8 cellular contexts compared by ENCODE assay signal in the genomic region with DNA sequence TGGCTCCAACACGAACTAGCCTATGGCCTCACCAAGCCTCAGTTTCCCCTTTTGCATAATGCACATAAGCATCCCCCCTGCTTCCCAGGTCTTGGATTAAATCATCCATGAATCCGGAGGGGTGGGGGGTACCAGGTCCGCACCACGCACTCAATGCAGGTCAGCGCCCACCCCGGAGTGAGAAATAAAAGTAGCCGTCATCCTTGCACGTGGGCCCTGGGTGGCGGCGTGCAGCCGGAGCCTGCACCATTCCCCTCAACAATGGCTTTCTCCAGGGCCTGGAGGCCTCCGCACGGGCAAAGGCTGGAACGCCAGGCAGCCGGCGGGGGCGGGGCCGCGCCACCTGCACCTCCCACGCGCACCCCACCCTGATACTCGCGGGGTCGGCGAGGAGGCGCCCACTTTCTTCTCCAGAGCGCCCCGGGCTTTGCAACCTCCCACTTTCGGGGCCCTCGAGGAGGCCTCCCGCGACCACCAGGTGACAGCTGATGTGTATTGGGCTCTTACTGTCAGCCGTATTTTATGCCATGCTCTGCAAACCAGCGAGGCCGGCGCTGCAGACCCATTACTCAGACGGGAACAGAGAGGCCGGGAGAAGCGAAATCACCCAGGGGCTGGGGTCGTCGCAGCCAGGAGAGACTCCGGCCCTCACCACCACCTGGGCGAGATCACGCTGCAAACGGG. TPM values are rescaled to one million over a fixed set of nuclear protein-coding genes. Genes with fewer than 3 reads are reported as not detected.
A peak's percentile ranks its signal among the peaks of the same experiment; 100 is the strongest.
DNase-seq lines count a peak whose midpoint lies in the region; ATAC-seq and TF ChIP-seq lines count a peak whose summit lies in the region.

No MANE protein-coding gene starts in this region.

- H3K4me3 ChIP-seq in CD8-positive, alpha-beta T cell (ENCODE audit: low read depth, low read length) = peak overlapping the region; percentile 100
- H3K4me3 ChIP-seq in fibroblast of lung (replicated peaks in 1 of 4; ENCODE audit: control extremely low read depth in 1 of 4, insufficient read depth in 1 of 4, low read depth in 3 of 4, low read length in 4 of 4) = peak overlapping the region; percentile 43 to 92 (median 58)
- H3K4me3 ChIP-seq in thyroid gland (replicated peaks in 1 of 3) = peak overlapping the region; percentile 12 to 93 (median 32)

- no peak overlapping the region for H3K14ac ChIP-seq in H9 (ENCODE audit: insufficient read depth, low read length)

- H3K4me3 Mint-ChIP-seq in CD8-positive, alpha-beta T cell = peak overlapping the region; percentile 82
- H3K4me3 Mint-ChIP-seq in H9 (peak overlapping the region; percentile 76 to 88), nephron progenitor cell (peak overlapping the region; percentile 52)

- WGBS in H9 (ENCODE audit: extremely low coverage, insufficient read length, low lambda C conversion rate) = no CpG with 5 or more reads among the region's 45 CpGs
- 0 to 1% methylated on average over 26 to 35 of the region's 45 CpGs for WGBS in thyroid gland, 2 donors

- no peaks in the 10 kb centered on the region for H3K27me3 Mint-ChIP-seq in CD8-positive, alpha-beta T cell (ENCODE audit: low read depth)
- H3K27me3 Mint-ChIP-seq in H9 (ENCODE audit: low read depth) (peaks cover 39% of the 10 kb centered on the region), nephron progenitor cell (ENCODE audit: low read depth, poor library complexity) (peaks cover 46% of the 10 kb centered on the region)

- intact Hi-C loops in CD8-positive, alpha-beta T cell (cut with DNase I, micrococcal nuclease) = loop anchor here (1.0 to 5.0 kb wide), 6 partner anchors 42 to 393 kb away; a partner anchor contains a TSS
- intact Hi-C loops in thyroid gland (cut with DNase I) = loop anchor here (2.0 to 5.0 kb wide), 3 partner anchors 67 to 162 kb away; no protein-coding TSS in a partner anchor

- H3K27ac Mint-ChIP-seq in CD8-positive, alpha-beta T cell = peak overlapping the region; percentile 79
- H3K27ac Mint-ChIP-seq in H9 (no peak overlapping the region), nephron progenitor cell (no peak overlapping the region)

- CTCF ChIA-PET in CD8-positive, alpha-beta T cell (lab: Charles Lee) = interaction anchor here (0.6 to 22.0 kb wide), 13 partner anchors 27 to 217 kb away, joined by 3 to 380 read pairs (median 6); no protein-coding TSS in a partner anchor

- TF ChIP-seq POLR2A in thyroid gland (IDR thresholded peaks at IDR 0.05) = peak in 1 of 2 donors; percentile 12

- H4K20me1 ChIP-seq in H9 (ENCODE audit: control insufficient read depth, insufficient read depth, insufficient read length) (peaks cover 3% of the 10 kb centered on the region), fibroblast of lung (ENCODE audit: control insufficient read depth, extremely low read depth, insufficient read depth, low read length) (no peaks in the 10 kb centered on the region)

- peak overlapping the region; percentile 51 for H3K27ac ChIP-seq in CD8-positive, alpha-beta T cell (ENCODE audit: low read depth, low read length)
- H3K27ac ChIP-seq in H9 (ENCODE audit: insufficient read length, low read depth, low read length) = no peak overlapping the region
- H3K27ac ChIP-seq in fibroblast of lung (ENCODE audit: insufficient read depth, low read length) = peak overlapping the region; percentile 82
- peak overlapping the region; percentile 89 to 98 (median 96) for H3K27ac ChIP-seq in thyroid gland

- H2BK12ac ChIP-seq in H9 (ENCODE audit: insufficient read length, low read depth, low read length) = no peak overlapping the region

- POLR2A ChIA-PET in CD8-positive, alpha-beta T cell (lab: Charles Lee) = interaction anchor here (0.6 to 6.6 kb wide), 38 partner anchors 9 to 1408 kb away, joined by 3 to 145 read pairs (median 8); a partner anchor contains a TSS

- no peak overlapping the region for H3K9ac ChIP-seq in H9 (ENCODE audit: extremely low read depth, insufficient read length, low read length)
- H3K9ac ChIP-seq in fibroblast of lung (ENCODE audit: insufficient read depth, low read length) = peak overlapping the region; percentile 59

- H3K23ac ChIP-seq in H9 (ENCODE audit: insufficient read length, low read depth, low read length) = no peak overlapping the region

- H3K9me3 ChIP-seq in CD8-positive, alpha-beta T cell (ENCODE audit: low read length) = no peaks in the 10 kb centered on the region
- H3K9me3 ChIP-seq in H9 (ENCODE audit: control insufficient read depth, low read depth, low read length) (no peaks in the 10 kb centered on the region), fibroblast of lung (ENCODE audit: control insufficient read depth, insufficient read depth, low read depth, low read length) (no peaks in the 10 kb centered on the region), thyroid gland (no peaks in the 10 kb centered on the region)

- ATAC-seq in CD8-positive, alpha-beta T cell = peak; percentile 19

- H4K91ac ChIP-seq in H9 (ENCODE audit: insufficient read length, low read depth, low read length) = no peak overlapping the region

- no peaks in the 10 kb centered on the region for H3K79me1 ChIP-seq in H9 (ENCODE audit: insufficient read depth, low read depth, low read length, poor library complexity, severe bottlenecking)

- H3T11ph ChIP-seq in H9 (ENCODE audit: low read length) = no peak overlapping the region

- no peak overlapping the region for H3K18ac ChIP-seq in H9 (ENCODE audit: insufficient read length, low read depth, low read length)

- H3K23me2 ChIP-seq in H9 (ENCODE audit: insufficient read length, low read depth, low read length, poor library complexity, severe bottlenecking) = peaks cover 28% of the 10 kb centered on the region

- H3K4me2 ChIP-seq in H9 (ENCODE audit: insufficient read depth, insufficient read length, low read length) (peak overlapping the region; percentile 65), fibroblast of lung (ENCODE audit: extremely low read depth, insufficient read depth, low read length) (peak overlapping the region; percentile 98)

- no peak overlapping the region for H2BK15ac ChIP-seq in H9 (ENCODE audit: low read depth, low read length)

- no peak overlapping the region for H4K5ac ChIP-seq in H9 (ENCODE audit: insufficient read length, low read depth, low read length)

- H3K36me3 Mint-ChIP-seq in CD8-positive, alpha-beta T cell = peaks cover 27% of the 10 kb centered on the region
- peaks cover 0 to 3% (median 1%) of the 10 kb centered on the region in 3 experiments; a peak in 1 of 7 replicates for H3K36me3 Mint-ChIP-seq in H9 (ENCODE audit: insufficient read depth in 1 of 3, low read depth in 3 of 3)
- no peaks in the 10 kb centered on the region for H3K36me3 Mint-ChIP-seq in nephron progenitor cell (ENCODE audit: low read depth)

- DNase-seq in CD8-positive, alpha-beta T cell = peak in 6 of 7 experiments; percentile 39 to 75 (median 58)
- DNase-seq in H9 (no peak), NOMO-1 treated with DMSO at 0.1 percent for 48 hours (lab: John Stamatoyannopoulos, UW; ENCODE audit: unreplicated experiment) (peak; percentile 46), fibroblast of lung (ENCODE audit: low read depth in 2 of 2) (peak; percentile 56 to 72), nephron progenitor cell (peak; percentile 54), thyroid gland (peak; percentile 67 to 68), AML-193 (lab: John Stamatoyannopoulos, UW) (no peak)
- peak; percentile 83 to 85 for DNase-seq in activated T-cell treated with anti-CD3 and anti-CD28 coated beads, Interleukin-2, amount 50 U/mL, for 48 hours

- no peaks in the 10 kb centered on the region for H3K27me3 ChIP-seq in CD8-positive, alpha-beta T cell (ENCODE audit: insufficient read depth, low read length)
- H3K27me3 ChIP-seq in H9 (ENCODE audit: insufficient read depth, low read length) (peaks cover 7% of the 10 kb centered on the region; the same call in 1 of the 2 replicates), fibroblast of lung (ENCODE audit: control insufficient read depth, insufficient read depth, low read length) (no peaks in the 10 kb centered on the region), thyroid gland (no peaks in the 10 kb centered on the region)

- H3K9me3 Mint-ChIP-seq in CD8-positive, alpha-beta T cell = no peaks in the 10 kb centered on the region
- H3K9me3 Mint-ChIP-seq in H9 (0 out of 5 replicates have a peak, but pooled peaks cover 0 to 2% of the 10 kb centered on the region in 2 experiments), nephron progenitor cell (no peaks in the 10 kb centered on the region)

- H2AK5ac ChIP-seq in H9 (ENCODE audit: insufficient read length, low read length) = no peak overlapping the region

- H2BK5ac ChIP-seq in H9 (ENCODE audit: insufficient read length, low read length) = no peak overlapping the region

- peaks cover 30% of the 10 kb centered on the region for H3K4me1 ChIP-seq in CD8-positive, alpha-beta T cell (ENCODE audit: insufficient read depth, low read length)
- H3K4me1 ChIP-seq in H9 (ENCODE audit: insufficient read depth, low read length) (peaks cover 4% of the 10 kb centered on the region; the same call in 1 of the 2 replicates), fibroblast of lung (ENCODE audit: control insufficient read depth, extremely low read depth, insufficient read depth, low read length) (no peaks in the 10 kb centered on the region), thyroid gland (peaks cover 16 to 31% of the 10 kb centered on the region in 2 donors)

- H3K79me2 ChIP-seq in H9 (ENCODE audit: insufficient read depth, low read length) = peaks cover 2% of the 10 kb centered on the region; the same call in 1 of the 2 replicates
- H3K79me2 ChIP-seq in fibroblast of lung (ENCODE audit: control insufficient read depth, insufficient read depth, low read length) = peaks cover 23% of the 10 kb centered on the region

- H4K8ac ChIP-seq in H9 (replicated peaks; ENCODE audit: insufficient read length, low read depth, low read length) = no peak overlapping the region

- H2BK120ac ChIP-seq in H9 (ENCODE audit: low read depth, low read length, poor library complexity, severe bottlenecking) = no peak overlapping the region

- no peak overlapping the region for H3K4ac ChIP-seq in H9 (ENCODE audit: low read depth, low read length)

- H2BK20ac ChIP-seq in H9 (ENCODE audit: low read depth, low read length, poor library complexity, severe bottlenecking) = no peak overlapping the region

- no peaks in the 10 kb centered on the region for H3K36me3 ChIP-seq in CD8-positive, alpha-beta T cell (ENCODE audit: insufficient read depth, low read length)
- peaks cover 8% of the 10 kb centered on the region for H3K36me3 ChIP-seq in fibroblast of lung (ENCODE audit: control insufficient read depth, insufficient read depth, low read length)
- H3K36me3 ChIP-seq in thyroid gland = peaks cover 9 to 17% of the 10 kb centered on the region in 2 donors

- H2AFZ ChIP-seq in H9 (ENCODE audit: low read length) = no peak overlapping the region
- H2AFZ ChIP-seq in fibroblast of lung (ENCODE audit: low read length) = no peak overlapping the region

- no peak overlapping the region for H3K56ac ChIP-seq in H9 (ENCODE audit: insufficient read length, low read depth, low read length)

- no peak for TF ChIP-seq CTCF in CD8-positive, alpha-beta T cell (IDR thresholded peaks at IDR 0.05)
- no peak for TF ChIP-seq CTCF in H9 (conservative IDR thresholded peaks at IDR 0.05)
- TF ChIP-seq CTCF in fibroblast of lung (conservative IDR thresholded peaks at IDR 0.05 in 1 of 2, IDR thresholded peaks at IDR 0.05 in 1 of 2; ENCODE audit: low read depth in 1 of 2, low read length in 2 of 2) = no peak
- TF ChIP-seq CTCF in nephron progenitor cell (IDR thresholded peaks at IDR 0.05) = no peak
- no peak for TF ChIP-seq CTCF in thyroid gland (IDR thresholded peaks at IDR 0.05)

- H3K4me1 Mint-ChIP-seq in CD8-positive, alpha-beta T cell (ENCODE audit: low read depth) = peaks cover 24% of the 10 kb centered on the region
- H3K4me1 Mint-ChIP-seq in H9 (peaks cover 17 to 26% of the 10 kb centered on the region in 2 experiments), nephron progenitor cell (peaks cover 35% of the 10 kb centered on the region)

RNA-seq across cellular contexts. Expression of a gene that starts 0.8 kb away (rescaled TPM):
- total RNA-seq in CD8-positive, alpha-beta T cell = 100 to 1,000 TPM; 441 to 446 TPM
- total RNA-seq in H9 (2021) (13.5 and 16.2 TPM in 2 replicates), fibroblast of lung (16.4 and 32.5 TPM in 2 replicates), thyroid gland (100 to 1,000 TPM; 148 to 250 (median 195) TPM)
- 61.7 and 72.8 TPM in 2 replicates for polyA plus RNA-seq in fibroblast of lung
- 49.2 and 60.5 TPM in 2 replicates for polyA plus RNA-seq in fibroblast of lung (2012)
- polyA minus RNA-seq in fibroblast of lung (ENCODE audit: low replicate concordance) = 44.8 and 57.4 TPM in 2 replicates

RNA-seq across cellular contexts. Expression of a gene that starts 18.4 kb away (rescaled TPM):
- total RNA-seq in CD8-positive, alpha-beta T cell = 10 to 100 TPM; 13.5 to 15.9 TPM
- 173 and 174 TPM in 2 replicates for total RNA-seq in H9 (2021)
- 47.0 and 56.3 TPM in 2 replicates for total RNA-seq in fibroblast of lung
- 41.6 and 94.8 TPM in 2 replicates for polyA plus RNA-seq in fibroblast of lung
- 40.7 and 92.7 TPM in 2 replicates for polyA plus RNA-seq in fibroblast of lung (2012)
- polyA minus RNA-seq in fibroblast of lung (ENCODE audit: low replicate concordance) = 62.0 and 80.7 TPM in 2 replicates
- total RNA-seq in thyroid gland = 10 to 100 TPM; 14.4 to 34.6 (median 27.6) TPM

RNA-seq across cellular contexts. Expression of a gene that starts 47.8 kb away (rescaled TPM):
- total RNA-seq in CD8-positive, alpha-beta T cell = 10 to 100 TPM; 21.5 to 24.4 TPM
- 214 and 219 TPM in 2 replicates for total RNA-seq in H9 (2021)
- 23.9 and 27.6 TPM in 2 replicates for total RNA-seq in fibroblast of lung
- 14.1 and 19.5 TPM in 2 replicates for polyA plus RNA-seq in fibroblast of lung
- polyA plus RNA-seq in fibroblast of lung (2012) = 62.4 and 96.2 TPM in 2 replicates
- 6.5 and 12.5 TPM in 2 replicates for polyA minus RNA-seq in fibroblast of lung (ENCODE audit: low replicate concordance)
- total RNA-seq in thyroid gland = 10 to 100 TPM; 27.4 to 52.9 (median 45.0) TPM

Comparison
In these comparisons a context has a peak if more than half of its experiments do, and no peak if none do; other contexts are left out.
1. DNase-seq: peak in CD8-positive, alpha-beta T cell (6 of 7), NOMO-1 treated with DMSO at 0.1 percent for 48 hours (single experiment), activated T-cell treated with anti-CD3 and anti-CD28 coated beads, Interleukin-2, amount 50 U/mL, for 48 hours (2 of 2), fibroblast of lung (2 of 2), nephron progenitor cell (single experiment) and thyroid gland (2 of 2); none in H9 (single experiment) and AML-193 (0 of 2).
2. H3K4me3 ChIP-seq: peak in every context shown above with its lines; median percentile 100 in CD8-positive, alpha-beta T cell; 58 in fibroblast of lung; 32 in thyroid gland.
3. Peak in every context shown above with its lines, with median percentiles within 50 percentile points of each other: H3K4me3 Mint-ChIP-seq.